ENCODE assay signal across 7 cellular contexts in genomic region chr16:1039762-1040161, GRCh38. TPM values are rescaled to one million over a fixed set of nuclear protein-coding genes. Genes with fewer than 3 reads are reported as not detected.
"Had no signal": no experiment of that assay in that cellular context is flagged by ENCODE, and none has a peak within 500 bp of the region (broad histone marks: within the 10 kb centered on the region; RNA-seq: fewer than 3 reads in every experiment).

No MANE protein-coding gene starts in this region.

- DNase-seq: H9, HCEC 1CT had no signal

- H2AFZ ChIP-seq: GM23338 had no signal

- FAIRE-seq: H1, H54, HTR-8/SVneo had no signal

- H3K4me2 ChIP-seq: GM23338 had no signal

- H3K4me3 Mint-ChIP-seq: GM23338, H9 had no signal

- ATAC-seq: GM23338 had no signal

- H3K27ac Mint-ChIP-seq: GM23338, H9, IgD-negative memory B cell had no signal

- H3K4me1 Mint-ChIP-seq: GM23338, H9, IgD-negative memory B cell had no signal

- H3K4me3 ChIP-seq: GM23338 had no signal

RNA-seq across cellular contexts. Expression of gene SSTR5, which starts 32.8 kb away (rescaled TPM):
- polyA plus RNA-seq: IgD-negative memory B cell had no signal

RNA-seq across cellular contexts. Expression of gene C1QTNF8, which starts 56.3 kb away (rescaled TPM):
- total RNA-seq: GM23338, H1, H9 had no signal
- polyA plus RNA-seq: GM23338, H1, IgD-negative memory B cell had no signal
